ENCODE assay signal across 36 cellular contexts in the genomic region with DNA sequence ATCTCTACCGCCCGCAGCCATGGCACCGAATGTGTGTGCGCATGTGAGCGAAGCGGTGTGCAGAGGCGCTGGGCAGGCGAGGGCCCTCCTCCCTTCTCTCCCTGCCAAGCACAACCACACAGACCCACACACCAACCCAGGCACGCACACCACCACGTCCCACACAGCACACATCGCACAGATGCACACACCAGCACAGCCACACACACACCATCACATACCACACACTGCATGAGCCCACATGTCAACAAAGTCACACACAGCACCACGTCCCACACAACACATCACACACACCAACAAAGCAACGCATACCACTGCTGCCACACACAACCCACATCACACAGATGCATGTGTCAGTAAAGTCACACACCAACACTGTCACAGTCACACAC. TPM values are rescaled to one million over a fixed set of nuclear protein-coding genes. Genes with fewer than 3 reads are reported as not detected.
DNase-seq lines count a peak whose midpoint lies in the region; ATAC-seq, FAIRE-seq and TF ChIP-seq lines count a peak whose summit lies in the region.
"Had no signal": no experiment of that assay in that cellular context is flagged by ENCODE, and none has a peak within 500 bp of the region (broad histone marks: within the 10 kb centered on the region; RNA-seq: fewer than 3 reads in every experiment).

No MANE protein-coding gene starts in this region.

- H2AFZ ChIP-seq in H1 (ENCODE audit: low read length) = no peak overlapping the region
- H2AFZ ChIP-seq: GM23338 had no signal

- H3K4me1 ChIP-seq in CD8-positive, alpha-beta T cell (ENCODE audit: insufficient read depth, low read length) = peaks cover 73% of the 10 kb centered on the region
- H3K4me1 ChIP-seq in HEK293 (ENCODE audit: control insufficient read depth, insufficient read depth, low read length) (no peaks in the 10 kb centered on the region), H1 (replicated peaks in 1 of 4; ENCODE audit: control insufficient read depth in 3 of 4, insufficient read depth in 4 of 4, low read length in 3 of 4) (peaks cover 0 to 21% (median 7%) of the 10 kb centered on the region in 4 experiments; a peak in 5 of 7 replicates), lower lobe of right lung (no peaks in the 10 kb centered on the region)
- H3K4me1 ChIP-seq: Caco-2, pancreas had no signal

- CTCF ChIA-PET in CD8-positive, alpha-beta T cell (lab: Charles Lee) = no interaction called here
- CTCF ChIA-PET in HEK293 (lab: Yijun Ruan, JAX) = no interaction called here
- CTCF ChIA-PET in H1 (lab: Charles Lee; ENCODE audit: partially characterized antibody) = no interaction called here

- no peak for FAIRE-seq in H1 (lab: Jason Lieb, UNC)
- FAIRE-seq: GM19239, pancreas had no signal

- H4K20me1 ChIP-seq in H1 (replicated peaks in 1 of 2; ENCODE audit: control insufficient read depth in 1 of 2, insufficient read depth in 2 of 2, low read length in 2 of 2) = peaks cover 5 to 52% of the 10 kb centered on the region in 2 experiments

- no peaks in the 10 kb centered on the region for H3K27me3 ChIP-seq in CD8-positive, alpha-beta T cell (ENCODE audit: insufficient read depth, low read length)
- H3K27me3 ChIP-seq in H1 (replicated peaks in 1 of 4; ENCODE audit: control insufficient read depth in 3 of 4, extremely low read depth in 1 of 4, insufficient read depth in 3 of 4, low read length in 3 of 4) (peaks cover 59 to 100% (median 97%) of the 10 kb centered on the region in 4 experiments), lower lobe of right lung (ENCODE audit: low read depth) (peaks cover 63% of the 10 kb centered on the region)

- peaks cover 28% of the 10 kb centered on the region for H3K4me1 Mint-ChIP-seq in CD8-positive, alpha-beta T cell (ENCODE audit: low read depth)

- peak; percentile 36 for ATAC-seq in CD8-positive, alpha-beta T cell
- ATAC-seq in lower lobe of right lung = no peak
- ATAC-seq: activated CD4-positive, CD25-positive, alpha-beta regulatory T cell treated with anti-CD3 and anti-CD28 coated beads, Interleukin-2, amount 50 U/mL, for 24 hours; GM23338; left cardiac atrium; mucosa of descending colon; pancreas; PC-3; stimulated activated effector memory CD8-positive, alpha-beta T cell treated with anti-CD3 and anti-CD28 coated beads, Interleukin-12 subunit alpha, Interleukin-12 subunit beta, amount 100 ng/mL, for 72 hours had no signal

- H3K14ac ChIP-seq in H1 (ENCODE audit: insufficient read length) = no peak overlapping the region

- H3K36me3 Mint-ChIP-seq in CD8-positive, alpha-beta T cell = no peaks in the 10 kb centered on the region
- H3K36me3 Mint-ChIP-seq: activated CD4-positive, alpha-beta memory T cell treated with anti-CD3 and anti-CD28 coated beads for 36 hours; immature natural killer cell had no signal

- no peak for TF ChIP-seq RAD21 in H1 (IDR thresholded peaks at IDR 0.05 in 1 of 2, conservative IDR thresholded peaks at IDR 0.05 in 1 of 2; ENCODE audit: low read depth in 2 of 2, low read length in 2 of 2)

- H2AK5ac ChIP-seq in H1 (ENCODE audit: low read depth, low read length) = peak overlapping the region; percentile 96

- H3K27me3 Mint-ChIP-seq in CD8-positive, alpha-beta T cell (ENCODE audit: low read depth) = peaks cover 3% of the 10 kb centered on the region

- H3K56ac ChIP-seq in H1 (replicated peaks; ENCODE audit: insufficient read length, low read depth, low read length) = no peak overlapping the region

- no peaks in the 10 kb centered on the region for H3K9me3 Mint-ChIP-seq in CD8-positive, alpha-beta T cell
- H3K9me3 Mint-ChIP-seq: activated CD4-positive, alpha-beta memory T cell treated with anti-CD3 and anti-CD28 coated beads for 36 hours; activated naive CD4-positive, alpha-beta T cell treated with anti-CD3 and anti-CD28 coated beads for 36 hours; activated T-helper 1 cell treated with anti-CD3 and anti-CD28 coated beads, Interleukin-12 subunit alpha, Interleukin-12 subunit beta, Interleukin-2, Interleukin-4 antibody, amounts not matched to agents 30 ng/mL and 10 ng/mL and 1 ng/mL, durations not matched to agents 14 hours and 24 hours and 36 hours; immature natural killer cell; stimulated activated effector memory CD8-positive, alpha-beta T cell treated with anti-CD3 and anti-CD28 coated beads, Interleukin-12 subunit alpha, Interleukin-12 subunit beta, amount 100 ng/mL, for 72 hours had no signal

- no peaks in the 10 kb centered on the region for H3K79me2 ChIP-seq in H1 (ENCODE audit: control insufficient read depth in 1 of 2, insufficient read depth in 2 of 2, low read length in 2 of 2)

- H4K5ac ChIP-seq in H1 (ENCODE audit: insufficient read length, low read depth, low read length) = no peak overlapping the region

- DNase-seq in CD8-positive, alpha-beta T cell = peak in 1 of 7 experiments; percentile 54
- no peak for DNase-seq in H1 (ENCODE audit: low read depth in 1 of 2, low spot score in 2 of 2)
- DNase-seq in lower lobe of right lung = no peak
- DNase-seq in NCI-H2081 (lab: John Stamatoyannopoulos, UW) = no peak
- DNase-seq: activated CD4-positive, alpha-beta memory T cell treated with anti-CD3 and anti-CD28 coated beads for 36 hours; activated CD8-positive, alpha-beta memory T cell treated with anti-CD3 and anti-CD28 coated beads, Interleukin-2, amount 50 U/mL, for 48 hours; activated naive CD4-positive, alpha-beta T cell treated with anti-CD3 and anti-CD28 coated beads for 36 hours; Caco-2; central memory CD4-positive, alpha-beta T cell; cortex of kidney; DMS79 treated with DMSO at 0.1 percent for 48 hours; erythroblast; GF-D8; immature natural killer cell; left cardiac atrium; mammary epithelial cell; MM.1S; mucosa of descending colon; NCI-H1930; NCI-H226; NCI-H69; PC-3; SK-N-SH had no signal

- no peak for TF ChIP-seq POLR2A in H1 (IDR thresholded peaks at IDR 0.05; ENCODE audit: control extremely low read depth in 1 of 2, low read depth in 2 of 2, low read length in 2 of 2)

- POLR2A ChIA-PET in CD8-positive, alpha-beta T cell (lab: Charles Lee) = interaction anchor here (0.7 kb wide), 1 partner anchor 56 kb away, joined by 3 read pairs; a partner anchor contains a TSS
- POLR2A ChIA-PET in HEK293 (lab: Yijun Ruan, JAX) (no interaction called here), H1 (lab: Charles Lee; ENCODE audit: partially characterized antibody) (interaction anchor here (0.7 kb wide), 1 partner anchor 13 kb away, joined by 3 read pairs; no protein-coding TSS in a partner anchor)

- peak overlapping the region; percentile 97 for H2BK20ac ChIP-seq in H1 (ENCODE audit: low read length)

- peak overlapping the region; percentile 100 for H2BK15ac ChIP-seq in H1 (ENCODE audit: low read length)

- intact Hi-C loops in CD8-positive, alpha-beta T cell (cut with DNase I, micrococcal nuclease) = loop anchor here in 1 of 2 experiments (5.0 kb wide), 1 partner anchor 36 kb away; no protein-coding TSS in a partner anchor
- intact Hi-C loops in lower lobe of right lung (cut with DNase I) = no loop called here

- no peak for TF ChIP-seq EP300 in H1 (IDR thresholded peaks at IDR 0.05; ENCODE audit: borderline replicate concordance in 1 of 2, low read depth in 2 of 2, low read length in 2 of 2)

- 53% methylated on average over 13 of the region's 13 CpGs; no CpG with 5 or more reads in 1 of the 2 experiments for WGBS in H1 (ENCODE audit: extremely low coverage in 1 of 2, insufficient coverage in 1 of 2, insufficient read length in 1 of 2, insufficient replicate concordance in 2 of 2, low coverage in 1 of 2, low lambda C conversion rate in 2 of 2, missing lambda C conversion rate in 1 of 2), 2 experiments

- peak overlapping the region in 1 of 4 experiments; percentile 6; a peak in 1 of 7 replicates for H3K9ac ChIP-seq in H1 (replicated peaks in 1 of 4; ENCODE audit: extremely low read depth in 1 of 4, low read depth in 3 of 4, low read length in 3 of 4)
- H3K9ac ChIP-seq: SK-N-SH had no signal

- peaks cover 20% of the 10 kb centered on the region for H3K23me2 ChIP-seq in H1 (ENCODE audit: low read depth, low read length)

- no peak overlapping the region for H4K91ac ChIP-seq in H1 (replicated peaks; ENCODE audit: insufficient read length, low read length)

- no peak overlapping the region for H2BK5ac ChIP-seq in H1 (ENCODE audit: low read depth, low read length)

- H3K4ac ChIP-seq in H1 (replicated peaks; ENCODE audit: insufficient read length, low read depth, low read length) = peak overlapping the region; percentile 13

- no peak overlapping the region for H2BK120ac ChIP-seq in H1 (replicated peaks; ENCODE audit: low read depth, low read length)

- no peak overlapping the region for H3K18ac ChIP-seq in H1 (ENCODE audit: extremely low read depth, low read length)

- TF ChIP-seq CTCF in CD8-positive, alpha-beta T cell (IDR thresholded peaks at IDR 0.05) = no peak
- no peak for TF ChIP-seq CTCF in HEK293 (tag by site-specific recombination; IDR thresholded peaks at IDR 0.05)
- TF ChIP-seq CTCF in H1 (IDR thresholded peaks at IDR 0.05; ENCODE audit: control extremely low read depth in 1 of 3, insufficient read depth in 1 of 3, low read depth in 1 of 3, low read length in 3 of 3) = no peak
- TF ChIP-seq CTCF in lower lobe of right lung (IDR thresholded peaks at IDR 0.05) = no peak

- peak overlapping the region; percentile 95; the same call in 1 of the 2 replicates for H2BK12ac ChIP-seq in H1 (ENCODE audit: low read depth, low read length)

- no peaks in the 10 kb centered on the region for H3K36me3 ChIP-seq in CD8-positive, alpha-beta T cell (ENCODE audit: insufficient read depth, low read length)
- no peaks in the 10 kb centered on the region for H3K36me3 ChIP-seq in HEK293 (ENCODE audit: control insufficient read depth in 2 of 2, insufficient read depth in 1 of 2, low read length in 2 of 2)
- no peaks in the 10 kb centered on the region for H3K36me3 ChIP-seq in H1 (ENCODE audit: control insufficient read depth in 2 of 4, insufficient read depth in 4 of 4, low read length in 3 of 4)
- no peaks in the 10 kb centered on the region for H3K36me3 ChIP-seq in lower lobe of right lung
- H3K36me3 ChIP-seq: BLaER1 treated with 17β-estradiol and CSF1 and Interleukin-3, amounts not matched to agents 10 nM and 100 nM; pancreas; tibial nerve had no signal

- peak overlapping the region; percentile 19; the same call in 1 of the 2 replicates for H4K8ac ChIP-seq in H1 (ENCODE audit: extremely low read depth, insufficient read depth, low read length)

- no peak overlapping the region for H3K4me3 ChIP-seq in CD8-positive, alpha-beta T cell (ENCODE audit: low read depth, low read length)
- H3K4me3 ChIP-seq in HEK293 (ENCODE audit: low read depth, low read length) (no peak overlapping the region), H1 (ENCODE audit: extremely low read depth in 1 of 4, insufficient read depth in 2 of 4, low read depth in 3 of 4, low read length in 4 of 4) (no peak overlapping the region), lower lobe of right lung (no peak overlapping the region)
- H3K4me3 ChIP-seq: mucosa of descending colon, pancreas, tibial nerve had no signal

- H3K27ac Mint-ChIP-seq in CD8-positive, alpha-beta T cell = no peak overlapping the region
- H3K27ac Mint-ChIP-seq: activated CD4-positive, alpha-beta memory T cell treated with anti-CD3 and anti-CD28 coated beads for 36 hours; activated naive CD4-positive, alpha-beta T cell treated with anti-CD3 and anti-CD28 coated beads for 36 hours; activated T-helper 1 cell treated with anti-CD3 and anti-CD28 coated beads, Interleukin-12 subunit alpha, Interleukin-12 subunit beta, Interleukin-2, Interleukin-4 antibody, amounts not matched to agents 30 ng/mL and 10 ng/mL and 1 ng/mL, durations not matched to agents 14 hours and 24 hours and 36 hours; GM23338; immature natural killer cell; stimulated activated effector memory CD8-positive, alpha-beta T cell treated with anti-CD3 and anti-CD28 coated beads, Interleukin-12 subunit alpha, Interleukin-12 subunit beta, amount 100 ng/mL, for 72 hours had no signal

- peak overlapping the region; percentile 28 for H3K23ac ChIP-seq in H1 (ENCODE audit: insufficient read length)

- no peak overlapping the region for H3K4me3 Mint-ChIP-seq in CD8-positive, alpha-beta T cell
- H3K4me3 Mint-ChIP-seq: activated CD4-positive, alpha-beta memory T cell treated with anti-CD3 and anti-CD28 coated beads for 36 hours; activated naive CD4-positive, alpha-beta T cell treated with anti-CD3 and anti-CD28 coated beads for 36 hours; activated T-helper 1 cell treated with anti-CD3 and anti-CD28 coated beads, Interleukin-12 subunit alpha, Interleukin-12 subunit beta, Interleukin-2, Interleukin-4 antibody, amounts not matched to agents 30 ng/mL and 10 ng/mL and 1 ng/mL, durations not matched to agents 14 hours and 24 hours and 36 hours; GM23338; immature natural killer cell; stimulated activated effector memory CD8-positive, alpha-beta T cell treated with anti-CD3 and anti-CD28 coated beads, Interleukin-12 subunit alpha, Interleukin-12 subunit beta, amount 100 ng/mL, for 72 hours had no signal

- H3K79me1 ChIP-seq in H1 (ENCODE audit: low read depth, low read length) = no peaks in the 10 kb centered on the region; the same call in none of the 2 replicates

- H3K4me2 ChIP-seq in H1 (ENCODE audit: insufficient read depth in 1 of 2, low read depth in 2 of 2, low read length in 2 of 2) = peak overlapping the region in 1 of 2 experiments; percentile 54; a peak in 1 of 4 replicates
- H3K4me2 ChIP-seq: SK-N-SH had no signal

- H3K27ac ChIP-seq in CD8-positive, alpha-beta T cell (ENCODE audit: low read depth, low read length) = no peak overlapping the region
- H3K27ac ChIP-seq in HEK293 (ENCODE audit: extremely low read depth, low read depth, low read length) (no peak overlapping the region), H1 (ENCODE audit: low read depth, low read length) (no peak overlapping the region), lower lobe of right lung (no peak overlapping the region)
- H3K27ac ChIP-seq: BLaER1 treated with 17β-estradiol and CSF1 and Interleukin-3, amounts not matched to agents 10 nM and 100 nM; pancreas; tibial nerve had no signal

- no peaks in the 10 kb centered on the region for H3K9me3 ChIP-seq in CD8-positive, alpha-beta T cell (ENCODE audit: low read length)
- no peaks in the 10 kb centered on the region for H3K9me3 ChIP-seq in HEK293 (ENCODE audit: control insufficient read depth, insufficient read depth, low read depth, low read length)
- H3K9me3 ChIP-seq in H1 (ENCODE audit: insufficient read depth in 2 of 2, low read depth in 1 of 2, low read length in 1 of 2) = no peaks in the 10 kb centered on the region
- H3K9me3 ChIP-seq in lower lobe of right lung = no peaks in the 10 kb centered on the region
- H3K9me3 ChIP-seq: BLaER1 treated with 17β-estradiol and CSF1 and Interleukin-3, amounts not matched to agents 10 nM and 100 nM; Caco-2; mucosa of descending colon; pancreas; SK-N-SH; tibial nerve had no signal

RNA-seq across cellular contexts. Expression of a gene that starts 12.2 kb away (rescaled TPM):
- 1 to 10 TPM; 5.4 to 6.8 TPM for total RNA-seq in CD8-positive, alpha-beta T cell
- not detected in 2 replicates for total RNA-seq in H1 (2021; fragmentation: NEBNext Ultra II Directional; extraction: Animal tissue kit (Norgen Biotek cat#: 25700))
- polyA plus RNA-seq in H1 (2011; rRNA removed) = 0.08 and 0.12 TPM in 2 replicates
- 0.03 TPM for polyA plus RNA-seq in H1 (2011; cell fraction: cytosol; rRNA removed)
- polyA plus RNA-seq in H1 (2011; cell fraction: nucleus; rRNA removed) = 0.33 TPM
- polyA plus RNA-seq in H1 (2012, experiment 1 of 2) = 0.08 to 0.16 TPM (median 0.10 TPM) in 3 of 4 replicates, not detected in the other
- polyA plus RNA-seq in H1 (2012, experiment 2 of 2) = not detected
- polyA plus RNA-seq in H1 (2013, experiment 1 of 2) = 0.02 TPM
- polyA plus RNA-seq in H1 (2013, experiment 2 of 2) = 0.06 TPM
- not detected in 2 replicates for polyA minus RNA-seq in H1 (2011; rRNA and poly(A)+ RNA removed)
- not detected for polyA minus RNA-seq in H1 (2011; cell fraction: cytosol; rRNA and poly(A)+ RNA removed)
- polyA minus RNA-seq in H1 (2011; cell fraction: nucleus; rRNA and poly(A)+ RNA removed) = not detected
- total RNA-seq in lower lobe of right lung = 0.41 TPM
- total RNA-seq: glomerular endothelial cell, mammary epithelial cell, renal cortical epithelial cell, skeletal muscle tissue had no signal
- polyA plus RNA-seq: GM23338 had no signal

RNA-seq across cellular contexts. Expression of a gene that starts 33.0 kb away (rescaled TPM):
- 1,000 to 10,000 TPM; 1,125 to 1,160 TPM for total RNA-seq in CD8-positive, alpha-beta T cell
- 49.0 and 54.6 TPM in 2 replicates for total RNA-seq in H1 (2021; fragmentation: NEBNext Ultra II Directional; extraction: Animal tissue kit (Norgen Biotek cat#: 25700))
- 23.0 and 41.1 TPM in 2 replicates for polyA plus RNA-seq in H1 (2011; rRNA removed)
- polyA plus RNA-seq in H1 (2011; cell fraction: cytosol; rRNA removed) = 35.9 TPM
- polyA plus RNA-seq in H1 (2011; cell fraction: nucleus; rRNA removed) = 95.3 TPM
- polyA plus RNA-seq in H1 (2012, experiment 1 of 2) = 38.4 to 51.0 TPM (median 48.8 TPM) in 4 replicates
- 35.5 TPM for polyA plus RNA-seq in H1 (2012, experiment 2 of 2)
- polyA plus RNA-seq in H1 (2013, experiment 1 of 2) = 49.6 TPM
- polyA plus RNA-seq in H1 (2013, experiment 2 of 2) = 44.9 TPM
- polyA minus RNA-seq in H1 (2011; rRNA and poly(A)+ RNA removed) = 9.4 and 11.0 TPM in 2 replicates
- 25.5 TPM for polyA minus RNA-seq in H1 (2011; cell fraction: cytosol; rRNA and poly(A)+ RNA removed)
- 34.6 TPM for polyA minus RNA-seq in H1 (2011; cell fraction: nucleus; rRNA and poly(A)+ RNA removed)
- total RNA-seq in lower lobe of right lung = 206 TPM

RNA-seq across cellular contexts. Expression of a gene that starts 39.0 kb away (rescaled TPM):
- total RNA-seq in CD8-positive, alpha-beta T cell = 10 to 100 TPM; 19.5 to 19.6 TPM
- 0.54 TPM in 1 of 2 replicates, not detected in the other for total RNA-seq in H1 (2021; fragmentation: NEBNext Ultra II Directional; extraction: Animal tissue kit (Norgen Biotek cat#: 25700))
- polyA plus RNA-seq in H1 (2011; rRNA removed) = 0.77 and 0.83 TPM in 2 replicates
- polyA plus RNA-seq in H1 (2011; cell fraction: cytosol; rRNA removed) = 0.49 TPM
- 0.91 TPM for polyA plus RNA-seq in H1 (2011; cell fraction: nucleus; rRNA removed)
- 0.28 to 1.0 TPM (median 0.52 TPM) in 3 of 4 replicates, not detected in the other for polyA plus RNA-seq in H1 (2012, experiment 1 of 2)
- polyA plus RNA-seq in H1 (2012, experiment 2 of 2) = 0.55 TPM
- 0.59 TPM for polyA plus RNA-seq in H1 (2013, experiment 1 of 2)
- 0.68 TPM for polyA plus RNA-seq in H1 (2013, experiment 2 of 2)
- not detected in 2 replicates for polyA minus RNA-seq in H1 (2011; rRNA and poly(A)+ RNA removed)
- polyA minus RNA-seq in H1 (2011; cell fraction: cytosol; rRNA and poly(A)+ RNA removed) = not detected
- not detected for polyA minus RNA-seq in H1 (2011; cell fraction: nucleus; rRNA and poly(A)+ RNA removed)
- 1.2 TPM for total RNA-seq in lower lobe of right lung
- total RNA-seq: GM23338, tibial nerve had no signal
- polyA plus RNA-seq: neural cell had no signal

RNA-seq across cellular contexts. Expression of a gene that starts 43.1 kb away (rescaled TPM):
- total RNA-seq in CD8-positive, alpha-beta T cell = 100 to 1,000 TPM in 1 of 2 experiments, 10 to 100 TPM in 1; 99.5 to 114 TPM
- total RNA-seq in H1 (2021; fragmentation: NEBNext Ultra II Directional; extraction: Animal tissue kit (Norgen Biotek cat#: 25700)) = 123 and 124 TPM in 2 replicates
- polyA plus RNA-seq in H1 (2011; rRNA removed) = 439 and 585 TPM in 2 replicates
- polyA plus RNA-seq in H1 (2011; cell fraction: cytosol; rRNA removed) = 282 TPM
- 227 TPM for polyA plus RNA-seq in H1 (2011; cell fraction: nucleus; rRNA removed)
- polyA plus RNA-seq in H1 (2012, experiment 1 of 2) = 99.4 to 181 TPM (median 175 TPM) in 4 replicates
- polyA plus RNA-seq in H1 (2012, experiment 2 of 2) = 315 TPM
- 173 TPM for polyA plus RNA-seq in H1 (2013, experiment 1 of 2)
- polyA plus RNA-seq in H1 (2013, experiment 2 of 2) = 186 TPM
- 46.7 and 56.4 TPM in 2 replicates for polyA minus RNA-seq in H1 (2011; rRNA and poly(A)+ RNA removed)
- polyA minus RNA-seq in H1 (2011; cell fraction: cytosol; rRNA and poly(A)+ RNA removed) = 53.9 TPM
- 41.0 TPM for polyA minus RNA-seq in H1 (2011; cell fraction: nucleus; rRNA and poly(A)+ RNA removed)
- total RNA-seq in lower lobe of right lung = 132 TPM

RNA-seq across cellular contexts. Expression of a gene that starts 56.0 kb away (rescaled TPM):
- total RNA-seq in CD8-positive, alpha-beta T cell = 1,000 to 10,000 TPM; 3,663 to 3,781 TPM
- 2,817 and 2,831 TPM in 2 replicates for total RNA-seq in H1 (2021; fragmentation: NEBNext Ultra II Directional; extraction: Animal tissue kit (Norgen Biotek cat#: 25700))
- polyA plus RNA-seq in H1 (2011; rRNA removed) = 5,751 and 9,112 TPM in 2 replicates
- polyA plus RNA-seq in H1 (2011; cell fraction: cytosol; rRNA removed) = 5,170 TPM
- polyA plus RNA-seq in H1 (2011; cell fraction: nucleus; rRNA removed) = 1,732 TPM
- polyA plus RNA-seq in H1 (2012, experiment 1 of 2) = 3,684 to 5,048 TPM (median 4,659 TPM) in 4 replicates
- polyA plus RNA-seq in H1 (2012, experiment 2 of 2) = 6,526 TPM
- 3,247 TPM for polyA plus RNA-seq in H1 (2013, experiment 1 of 2)
- polyA plus RNA-seq in H1 (2013, experiment 2 of 2) = 3,131 TPM
- 334 and 573 TPM in 2 replicates for polyA minus RNA-seq in H1 (2011; rRNA and poly(A)+ RNA removed)
- 1,472 TPM for polyA minus RNA-seq in H1 (2011; cell fraction: cytosol; rRNA and poly(A)+ RNA removed)
- polyA minus RNA-seq in H1 (2011; cell fraction: nucleus; rRNA and poly(A)+ RNA removed) = 675 TPM
- total RNA-seq in lower lobe of right lung = 1,736 TPM
